In the genomic region with DNA sequence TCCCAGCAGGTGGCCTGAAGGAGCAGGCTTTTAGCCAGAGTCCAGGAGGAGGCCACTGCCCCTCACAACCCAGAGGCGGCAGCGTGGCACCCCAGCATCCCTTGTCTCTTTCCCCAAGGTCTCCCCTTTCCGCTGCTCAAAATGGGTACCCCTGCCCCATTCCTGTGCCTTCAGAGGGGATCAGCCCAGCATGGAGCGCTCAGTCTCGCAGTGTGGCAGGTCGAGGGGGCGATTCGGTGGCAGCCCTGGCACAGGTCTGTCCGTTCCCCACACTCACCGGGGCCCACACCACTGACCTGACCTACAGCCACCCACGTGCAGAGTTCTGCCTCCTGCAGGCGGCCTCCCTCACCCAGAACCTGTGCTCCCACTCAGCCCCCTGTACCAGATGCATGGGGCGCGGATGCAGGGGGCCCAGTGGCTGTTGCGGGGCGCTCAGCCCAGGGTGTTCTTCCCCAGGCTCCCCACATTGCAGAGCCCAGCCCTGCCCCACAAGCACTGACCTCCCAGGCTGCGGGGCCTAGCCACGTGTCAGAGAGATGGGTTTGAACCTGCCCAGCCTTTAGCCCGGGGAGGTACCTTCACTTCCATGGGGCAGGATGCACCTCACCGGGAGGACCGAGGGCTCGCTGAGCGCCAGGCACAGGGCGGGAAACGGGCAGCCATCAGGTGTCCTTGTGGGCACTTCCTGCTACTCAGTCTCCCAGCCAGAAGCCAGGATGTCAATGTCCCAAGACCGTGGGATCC, we compare ENCODE assay signal across 8 cellular contexts.
A peak's percentile ranks its signal among the peaks of the same experiment; 100 is the strongest.
DNase-seq lines count a peak whose midpoint lies in the region; TF ChIP-seq lines count a peak whose summit lies in the region.

No MANE protein-coding gene starts in this region.

- H3K4me3 ChIP-seq in fibroblast of pulmonary artery (replicated peaks; ENCODE audit: low read depth, low read length) (no peak overlapping the region), retinal pigment epithelial cell (ENCODE audit: low read length) (no peak overlapping the region)

- TF ChIP-seq CTCF in fibroblast of pulmonary artery (IDR thresholded peaks at IDR 0.05; ENCODE audit: low read length, missing control alignments) (peak; percentile 45), retinal pigment epithelial cell (conservative IDR thresholded peaks at IDR 0.05; ENCODE audit: low read depth, low read length) (peak; percentile 65)

- DNase-seq in GM03348 (ENCODE audit: low spot score) (peak; percentile 60), RPMI8226 (peak; percentile 62), fibroblast of pulmonary artery (ENCODE audit: low read depth) (no peak), retinal pigment epithelial cell (ENCODE audit: low read depth) (no peak), NK-92 (lab: John Stamatoyannopoulos, UW; ENCODE audit: unreplicated experiment) (no peak), NCI-H526 treated with DMSO at 0.1 percent for 48 hours (lab: John Stamatoyannopoulos, UW) (no peak), NCI-H146 (lab: John Stamatoyannopoulos, UW) (no peak), germinal center (ENCODE audit: low spot score) (no peak)

Comparison
In these comparisons a context has a peak if more than half of its experiments do, and no peak if none do; other contexts are left out.
1. DNase-seq: peak in GM03348 (single experiment) and RPMI8226 (single experiment); none in fibroblast of pulmonary artery (single experiment), retinal pigment epithelial cell (single experiment), NK-92 (single experiment), NCI-H526 treated with DMSO at 0.1 percent for 48 hours (single experiment), NCI-H146 (single experiment) and germinal center (single experiment).